Comparison of ENCODE assay signal across 1 cellular context in the genomic region with DNA sequence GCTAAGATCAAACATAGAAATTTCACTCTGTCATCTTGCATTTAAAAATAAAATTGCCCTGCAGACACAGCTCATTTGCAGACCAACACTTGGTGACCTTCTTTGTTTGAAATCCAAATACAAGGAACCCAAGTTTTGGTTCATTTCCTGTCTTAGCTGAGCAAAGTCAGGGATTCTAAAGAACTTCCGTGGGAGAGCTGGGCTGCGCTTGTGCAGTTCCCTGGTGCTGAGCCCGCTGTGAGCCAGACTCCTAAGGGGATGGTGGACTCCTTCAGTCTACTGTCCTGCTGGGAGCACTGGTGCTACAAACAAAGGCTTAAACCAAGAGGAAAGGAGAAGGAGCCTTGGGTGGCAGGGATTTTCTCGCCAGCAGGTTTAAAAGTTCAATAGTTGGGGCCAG.
TF ChIP-seq lines count a peak whose summit lies in the region.

No MANE protein-coding gene starts in this region.

TF ChIP-seq in GM23338, 12 proteins besides CTCF, POLR2A, EP300 and RAD21 (continued from another document):
- TF ChIP-seq, protein P1, sequence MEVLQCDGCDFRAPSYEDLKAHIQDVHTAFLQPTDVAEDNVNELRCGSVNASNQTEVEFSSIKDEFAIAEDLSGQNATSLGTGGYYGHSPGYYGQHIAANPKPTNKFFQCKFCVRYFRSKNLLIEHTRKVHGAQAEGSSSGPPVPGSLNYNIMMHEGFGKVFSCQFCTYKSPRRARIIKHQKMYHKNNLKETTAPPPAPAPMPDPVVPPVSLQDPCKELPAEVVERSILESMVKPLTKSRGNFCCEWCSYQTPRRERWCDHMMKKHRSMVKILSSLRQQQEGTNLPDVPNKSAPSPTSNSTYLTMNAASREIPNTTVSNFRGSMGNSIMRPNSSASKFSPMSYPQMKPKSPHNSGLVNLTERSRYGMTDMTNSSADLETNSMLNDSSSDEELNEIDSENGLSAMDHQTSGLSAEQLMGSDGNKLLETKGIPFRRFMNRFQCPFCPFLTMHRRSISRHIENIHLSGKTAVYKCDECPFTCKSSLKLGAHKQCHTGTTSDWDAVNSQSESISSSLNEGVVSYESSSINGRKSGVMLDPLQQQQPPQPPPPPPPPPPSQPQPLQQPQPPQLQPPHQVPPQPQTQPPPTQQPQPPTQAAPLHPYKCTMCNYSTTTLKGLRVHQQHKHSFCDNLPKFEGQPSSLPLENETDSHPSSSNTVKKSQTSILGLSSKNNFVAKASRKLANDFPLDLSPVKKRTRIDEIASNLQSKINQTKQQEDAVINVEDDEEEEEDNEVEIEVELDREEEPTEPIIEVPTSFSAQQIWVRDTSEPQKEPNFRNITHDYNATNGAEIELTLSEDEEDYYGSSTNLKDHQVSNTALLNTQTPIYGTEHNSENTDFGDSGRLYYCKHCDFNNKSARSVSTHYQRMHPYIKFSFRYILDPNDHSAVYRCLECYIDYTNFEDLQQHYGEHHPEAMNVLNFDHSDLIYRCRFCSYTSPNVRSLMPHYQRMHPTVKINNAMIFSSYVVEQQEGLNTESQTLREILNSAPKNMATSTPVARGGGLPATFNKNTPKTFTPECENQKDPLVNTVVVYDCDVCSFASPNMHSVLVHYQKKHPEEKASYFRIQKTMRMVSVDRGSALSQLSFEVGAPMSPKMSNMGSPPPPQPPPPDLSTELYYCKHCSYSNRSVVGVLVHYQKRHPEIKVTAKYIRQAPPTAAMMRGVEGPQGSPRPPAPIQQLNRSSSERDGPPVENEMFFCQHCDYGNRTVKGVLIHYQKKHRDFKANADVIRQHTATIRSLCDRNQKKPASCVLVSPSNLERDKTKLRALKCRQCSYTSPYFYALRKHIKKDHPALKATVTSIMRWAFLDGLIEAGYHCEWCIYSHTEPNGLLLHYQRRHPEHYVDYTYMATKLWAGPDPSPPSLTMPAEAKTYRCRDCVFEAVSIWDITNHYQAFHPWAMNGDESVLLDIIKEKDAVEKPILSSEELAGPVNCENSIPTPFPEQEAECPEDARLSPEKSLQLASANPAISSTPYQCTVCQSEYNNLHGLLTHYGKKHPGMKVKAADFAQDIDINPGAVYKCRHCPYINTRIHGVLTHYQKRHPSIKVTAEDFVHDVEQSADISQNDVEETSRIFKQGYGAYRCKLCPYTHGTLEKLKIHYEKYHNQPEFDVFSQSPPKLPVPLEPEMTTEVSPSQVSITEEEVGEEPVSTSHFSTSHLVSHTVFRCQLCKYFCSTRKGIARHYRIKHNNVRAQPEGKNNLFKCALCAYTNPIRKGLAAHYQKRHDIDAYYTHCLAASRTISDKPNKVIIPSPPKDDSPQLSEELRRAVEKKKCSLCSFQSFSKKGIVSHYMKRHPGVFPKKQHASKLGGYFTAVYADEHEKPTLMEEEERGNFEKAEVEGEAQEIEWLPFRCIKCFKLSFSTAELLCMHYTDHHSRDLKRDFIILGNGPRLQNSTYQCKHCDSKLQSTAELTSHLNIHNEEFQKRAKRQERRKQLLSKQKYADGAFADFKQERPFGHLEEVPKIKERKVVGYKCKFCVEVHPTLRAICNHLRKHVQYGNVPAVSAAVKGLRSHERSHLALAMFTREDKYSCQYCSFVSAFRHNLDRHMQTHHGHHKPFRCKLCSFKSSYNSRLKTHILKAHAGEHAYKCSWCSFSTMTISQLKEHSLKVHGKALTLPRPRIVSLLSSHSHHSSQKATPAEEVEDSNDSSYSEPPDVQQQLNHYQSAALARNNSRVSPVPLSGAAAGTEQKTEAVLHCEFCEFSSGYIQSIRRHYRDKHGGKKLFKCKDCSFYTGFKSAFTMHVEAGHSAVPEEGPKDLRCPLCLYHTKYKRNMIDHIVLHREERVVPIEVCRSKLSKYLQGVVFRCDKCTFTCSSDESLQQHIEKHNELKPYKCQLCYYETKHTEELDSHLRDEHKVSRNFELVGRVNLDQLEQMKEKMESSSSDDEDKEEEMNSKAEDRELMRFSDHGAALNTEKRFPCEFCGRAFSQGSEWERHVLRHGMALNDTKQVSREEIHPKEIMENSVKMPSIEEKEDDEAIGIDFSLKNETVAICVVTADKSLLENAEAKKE (CRISPR knock-in tag; IDR thresholded peaks at IDR 0.05), result no peak
- no peak for TF ChIP-seq EZH2phosphoT487 (IDR thresholded peaks at IDR 0.05; ENCODE audit: unreplicated experiment)
TF ChIP-seq in GM23338: peak in this region for 0.
